ENCODE assay signal across 9 cellular contexts in genomic region chr5:114101153-114101552, GRCh38.
A peak's percentile ranks its signal among the peaks of the same experiment; 100 is the strongest.
DNase-seq lines count a peak whose midpoint lies in the region; ATAC-seq and TF ChIP-seq lines count a peak whose summit lies in the region.
"Had no signal": no experiment of that assay in that cellular context is flagged by ENCODE, and none has a peak within 500 bp of the region (broad histone marks: within the 10 kb centered on the region; RNA-seq: fewer than 3 reads in every experiment).

No MANE protein-coding gene starts in this region.

- no peak overlapping the region for H3K27ac Mint-ChIP-seq in neural crest cell (ENCODE audit: unreplicated experiment)
- H3K27ac Mint-ChIP-seq: naive B cell had no signal

- H3K9me2 ChIP-seq in MM.1S (replicated peaks; ENCODE audit: insufficient read depth, low read length), result no peaks in the 10 kb centered on the region

- no peak overlapping the region for H3K4me2 ChIP-seq in MM.1S (ENCODE audit: low read depth, low read length)

- no peaks in the 10 kb centered on the region for H3K79me2 ChIP-seq in MM.1S (ENCODE audit: low read length)

- H4K20me1 ChIP-seq in MM.1S (ENCODE audit: insufficient read depth, low read length), result no peaks in the 10 kb centered on the region

- H3K4me1 ChIP-seq in MM.1S (ENCODE audit: low read length) (no peaks in the 10 kb centered on the region), colonic mucosa (no peaks in the 10 kb centered on the region)

- H3K36me3 ChIP-seq in MM.1S (replicated peaks; ENCODE audit: insufficient read depth, low read length) (no peaks in the 10 kb centered on the region), colonic mucosa (no peaks in the 10 kb centered on the region)

- DNase-seq in DMS114 treated with DMSO at 0.1 percent for 48 hours (lab: John Stamatoyannopoulos, UW; ENCODE audit: unreplicated experiment) (peak; percentile 12), MM.1S (peak; percentile 66), colonic mucosa (peak; percentile 22), neural crest cell (ENCODE audit: low read depth, low spot score) (no peak), DMS79 treated with DMSO at 0.1 percent for 48 hours (lab: John Stamatoyannopoulos, UW) (no peak), ureter (ENCODE audit: low spot score) (no peak)
- no peak for DNase-seq in effector CD8-positive, alpha-beta T cell (lab: John Stamatoyannopoulos, UW)
- DNase-seq: naive B cell had no signal

- H3K9ac ChIP-seq in MM.1S (ENCODE audit: low read length), result no peak overlapping the region
- no peak overlapping the region for H3K9ac ChIP-seq in colonic mucosa (ENCODE audit: low read depth in 2 of 2, low read length in 2 of 2)

- intact Hi-C loops in colonic mucosa (cut with DNase I), result loop anchor here (5.0 kb wide), 1 partner anchor 346 kb away; no protein-coding TSS in a partner anchor

- H2AFZ ChIP-seq in MM.1S (ENCODE audit: low read length), result no peak overlapping the region

- H3K4me1 Mint-ChIP-seq in neural crest cell, result peaks cover 5% of the 10 kb centered on the region
- H3K4me1 Mint-ChIP-seq: naive B cell had no signal

- peak; percentile 75 for ATAC-seq in GM21367 (IDR thresholded peaks at IDR 0.05; ENCODE audit: unreplicated experiment)

- H3K4me3 Mint-ChIP-seq in neural crest cell, result no peak overlapping the region
- H3K4me3 Mint-ChIP-seq: naive B cell had no signal

- H3K36me3 Mint-ChIP-seq in neural crest cell (ENCODE audit: low read depth), result no peaks in the 10 kb centered on the region
- H3K36me3 Mint-ChIP-seq: naive B cell had no signal

- TF ChIP-seq CTCF in MM.1S (IDR thresholded peaks at IDR 0.05; ENCODE audit: low read length) (peak; percentile 42), colonic mucosa (IDR thresholded peaks at IDR 0.05) (peak; percentile 52), neural crest cell (conservative IDR thresholded peaks at IDR 0.05) (peak; percentile 69)

- H3K9me3 ChIP-seq in MM.1S (replicated peaks; ENCODE audit: insufficient read depth, low read length) (no peaks in the 10 kb centered on the region), colonic mucosa (no peaks in the 10 kb centered on the region)

- H3K27me3 Mint-ChIP-seq in neural crest cell (ENCODE audit: low read depth), result peaks cover 2% of the 10 kb centered on the region

- H3K27me3 ChIP-seq in MM.1S (replicated peaks; ENCODE audit: insufficient read depth, low read length) (no peaks in the 10 kb centered on the region), colonic mucosa (no peaks in the 10 kb centered on the region)

- no peak overlapping the region for H3K27ac ChIP-seq in MM.1S (ENCODE audit: low read length)
- H3K27ac ChIP-seq in colonic mucosa, result no peak overlapping the region

- no peaks in the 10 kb centered on the region for H3K9me3 Mint-ChIP-seq in neural crest cell

- no peaks in the 10 kb centered on the region for H3F3A ChIP-seq in MM.1S (ENCODE audit: insufficient read depth, low read length)

- H3K4me3 ChIP-seq in MM.1S (ENCODE audit: low read length) (no peak overlapping the region), colonic mucosa (no peak overlapping the region)

Comparison
In these comparisons a context has a peak if more than half of its experiments do, and no peak if none do; other contexts are left out.
1. DNase-seq: peak in DMS114 treated with DMSO at 0.1 percent for 48 hours (single experiment), MM.1S (single experiment) and colonic mucosa (single experiment); none in neural crest cell (single experiment), DMS79 treated with DMSO at 0.1 percent for 48 hours (single experiment), ureter (single experiment) and effector CD8-positive, alpha-beta T cell (single experiment).
2. Peak in every context shown above with its lines, with median percentiles within 50 percentile points of each other: CTCF ChIP-seq.